ENCODE assay signal across 10 cellular contexts in the genomic region with DNA sequence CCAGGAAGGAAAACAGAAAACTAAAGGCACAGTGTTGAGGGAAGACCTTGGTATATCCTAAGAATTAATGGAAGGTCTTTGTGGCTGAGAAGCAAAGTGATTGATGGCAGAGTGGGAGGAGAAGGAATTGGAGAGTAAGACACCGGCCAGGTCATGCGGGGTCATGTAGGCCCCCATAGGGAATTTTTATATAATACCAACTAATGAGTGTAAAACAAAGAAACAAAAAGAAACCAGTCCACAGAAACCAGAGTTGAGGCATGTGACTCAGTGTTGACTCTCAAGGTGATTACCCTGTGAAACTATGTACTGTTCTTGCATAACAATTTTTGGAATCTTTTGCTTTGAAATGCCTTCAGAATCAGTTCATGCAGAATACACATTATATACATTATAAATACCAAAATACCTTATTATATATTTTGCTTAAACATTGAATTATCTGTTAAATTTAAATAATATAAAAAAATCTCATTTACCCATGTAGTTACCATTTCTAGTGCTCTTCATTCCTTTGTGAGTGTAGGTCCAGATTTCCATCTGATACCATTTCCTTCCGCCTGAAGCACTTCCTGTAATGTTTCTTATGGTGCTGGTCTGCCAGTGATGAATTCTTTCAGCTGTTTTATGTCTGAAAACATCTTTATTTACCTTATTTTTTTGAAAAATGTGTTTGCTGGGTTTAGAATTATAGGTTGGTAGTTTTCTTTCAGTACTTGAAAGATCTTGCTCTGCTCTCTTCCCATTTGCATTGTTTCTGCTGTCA. TPM values are rescaled to one million over a fixed set of nuclear protein-coding genes. Genes with fewer than 3 reads are reported as not detected.
DNase-seq lines count a peak whose midpoint lies in the region; ATAC-seq and TF ChIP-seq lines count a peak whose summit lies in the region.
"Had no signal": no experiment of that assay in that cellular context is flagged by ENCODE, and none has a peak within 500 bp of the region (broad histone marks: within the 10 kb centered on the region; RNA-seq: fewer than 3 reads in every experiment).

No MANE protein-coding gene starts in this region.

- WGBS in lung, 2 donors, result 89 to 93% methylated on average over 3 of the region's 3 CpGs
- whole genome bisulfite sequencing in suprapubic skin, result 93% methylated on average over 3 of the region's 3 CpGs

- H3K4me1 ChIP-seq in lung (ENCODE audit: control insufficient read depth in 2 of 2, insufficient read depth in 2 of 2, low read length in 2 of 2), result peaks cover 2 to 12% of the 10 kb centered on the region in 2 donors
- H3K4me1 ChIP-seq in suprapubic skin, result peaks cover 13% of the 10 kb centered on the region

- H3K9me3 ChIP-seq in lung (ENCODE audit: control insufficient read depth in 2 of 2, insufficient read depth in 1 of 2, low read length in 1 of 2) (no peaks in the 10 kb centered on the region), suprapubic skin (no peaks in the 10 kb centered on the region)

- in situ Hi-C loops in astrocyte of the spinal cord (cut with HindIII; ENCODE audit: low sequenced_read_pairs), result no loop called here
- in situ Hi-C loops in GM13976 (cut with MboI; ENCODE audit: low sequenced_read_pairs, unreplicated experiment), result no loop called here

- no peak for TF ChIP-seq POLR2A in suprapubic skin (IDR thresholded peaks at IDR 0.05)

- CTCF ChIA-PET in BJ (lab: Yijun Ruan, JAX), result no interaction called here

- TF ChIP-seq CTCF in BJ (IDR thresholded peaks at IDR 0.05; ENCODE audit: insufficient read depth, low read depth, low read length) (no peak), astrocyte of the spinal cord (IDR thresholded peaks at IDR 0.05; ENCODE audit: low read depth, low read length) (no peak), lung (IDR thresholded peaks at IDR 0.05; ENCODE audit: control extremely low read depth, extremely low read depth) (no peak), suprapubic skin (IDR thresholded peaks at IDR 0.05) (no peak), GM13976 (IDR thresholded peaks at IDR 0.05; ENCODE audit: borderline replicate concordance, control extremely low read depth, extremely low read depth, insufficient read depth, missing control alignments) (no peak)

- H3K4me3 ChIP-seq in BJ (ENCODE audit: low read depth, low read length) (no peak overlapping the region), astrocyte of the spinal cord (ENCODE audit: low read depth, low read length) (no peak overlapping the region), lung (no peak overlapping the region), suprapubic skin (no peak overlapping the region)
- H3K4me3 ChIP-seq: mucosa of descending colon had no signal

- DNase-seq in BJ (ENCODE audit: low read depth) (peak; percentile 47), astrocyte of the spinal cord (ENCODE audit: low read depth, low spot score) (peak; percentile 87), lung (ENCODE audit: low spot score) (no peak), suprapubic skin (ENCODE audit: low spot score in 2 of 2) (no peak), GM13976 (ENCODE audit: low spot score) (no peak)
- no peak for DNase-seq in effector CD8-positive, alpha-beta T cell (lab: John Stamatoyannopoulos, UW)
- DNase-seq: mucosa of descending colon had no signal

- no peaks in the 10 kb centered on the region for H3K27me3 ChIP-seq in BJ (ENCODE audit: control insufficient read depth, insufficient read depth, low read length)
- no peaks in the 10 kb centered on the region for H3K27me3 ChIP-seq in lung (ENCODE audit: control insufficient read depth, insufficient read depth)
- no peaks in the 10 kb centered on the region for H3K27me3 ChIP-seq in suprapubic skin

- POLR2A ChIA-PET in BJ (lab: Charles Lee), result no interaction called here

- peak; percentile 53 for ATAC-seq in lung (ENCODE audit: insufficient read depth, low FRiP score)
- no peak for ATAC-seq in GM18858 (IDR thresholded peaks at IDR 0.05; ENCODE audit: unreplicated experiment)
- ATAC-seq: mucosa of descending colon had no signal

- TF ChIP-seq RAD21 in Ishikawa (IDR thresholded peaks at IDR 0.05; ENCODE audit: low read depth), result no peak

- peak; percentile 56; the same call in 1 of the 2 replicates for TF ChIP-seq EP300 in Ishikawa (IDR thresholded peaks at IDR 0.05; ENCODE audit: borderline replicate concordance)
- no peak for TF ChIP-seq EP300 in suprapubic skin (IDR thresholded peaks at IDR 0.05)

- H3K27ac ChIP-seq in lung (ENCODE audit: low read depth in 1 of 2, low read length in 1 of 2) (peak overlapping the region in 1 of 2 donors; percentile 66), suprapubic skin (no peak overlapping the region)

- 0 out of 2 replicates have a peak, but pooled peaks cover 1% of the 10 kb centered on the region for H3K36me3 ChIP-seq in BJ (ENCODE audit: control insufficient read depth, insufficient read depth, low read length)
- peaks cover 1 to 9% of the 10 kb centered on the region in 2 donors for H3K36me3 ChIP-seq in lung (ENCODE audit: control insufficient read depth in 2 of 2, insufficient read depth in 2 of 2, low read length in 2 of 2)
- peaks cover 5% of the 10 kb centered on the region for H3K36me3 ChIP-seq in suprapubic skin

TF ChIP-seq in Ishikawa, 13 proteins besides CTCF, POLR2A, EP300 and RAD21:
- TF ChIP-seq FOXM1 (IDR thresholded peaks at IDR 0.05; ENCODE audit: borderline replicate concordance, low read depth) (peak; percentile 39; the same call in 1 of the 2 replicates), TCF12 (IDR thresholded peaks at IDR 0.05; ENCODE audit: low read depth) (peak; percentile 54; the same call in 1 of the 2 replicates), CREB1 (IDR thresholded peaks at IDR 0.05; ENCODE audit: low read depth) (no peak), TEAD4 (IDR thresholded peaks at IDR 0.05) (peak; percentile 76), ZBTB7A (IDR thresholded peaks at IDR 0.05; ENCODE audit: low read depth) (no peak), CEBPB (IDR thresholded peaks at IDR 0.05) (peak; percentile 68), YY1 (IDR thresholded peaks at IDR 0.05; ENCODE audit: low read depth) (no peak)

RNA-seq across cellular contexts. Expression of a gene that starts 8.6 kb away (rescaled TPM):
- polyA plus RNA-seq in BJ (2011; rRNA removed) (38.8 and 59.4 TPM in 2 replicates), lung (10 to 100 TPM; 15.1 to 17.4 TPM)
- 43.6 and 59.1 TPM in 2 replicates for polyA minus RNA-seq in BJ (2011; rRNA and poly(A)+ RNA removed)
- total RNA-seq in lung (10 to 100 TPM; 28.7 to 30.1 TPM), suprapubic skin (100 to 1,000 TPM in 1 of 4 donors, 10 to 100 TPM in 3; 61.9 to 173 (median 67.4) TPM)

RNA-seq across cellular contexts. Expression of a gene that starts 49.4 kb away (rescaled TPM):
- not detected in 2 replicates for polyA plus RNA-seq in BJ (2011; rRNA removed)
- polyA minus RNA-seq in BJ (2011; rRNA and poly(A)+ RNA removed), result not detected in 2 replicates
- total RNA-seq in lung, result under 1 TPM in 1 of 2 donors, not detected in 1; 0.09 TPM
- under 1 TPM; 0.01 to 0.04 TPM for polyA plus RNA-seq in lung
- total RNA-seq in suprapubic skin, result under 1 TPM; 0.04 to 0.34 (median 0.14) TPM
- total RNA-seq: mucosa of descending colon, ureter had no signal

Comparison
In these comparisons a context has a peak if more than half of its experiments do, and no peak if none do; other contexts are left out.
1. DNase-seq: peak in BJ (single experiment) and astrocyte of the spinal cord (single experiment); none in lung (single experiment), effector CD8-positive, alpha-beta T cell (single experiment), suprapubic skin (0 of 2) and GM13976 (single experiment).